1 cellular context compared by ENCODE assay signal in the genomic region with DNA sequence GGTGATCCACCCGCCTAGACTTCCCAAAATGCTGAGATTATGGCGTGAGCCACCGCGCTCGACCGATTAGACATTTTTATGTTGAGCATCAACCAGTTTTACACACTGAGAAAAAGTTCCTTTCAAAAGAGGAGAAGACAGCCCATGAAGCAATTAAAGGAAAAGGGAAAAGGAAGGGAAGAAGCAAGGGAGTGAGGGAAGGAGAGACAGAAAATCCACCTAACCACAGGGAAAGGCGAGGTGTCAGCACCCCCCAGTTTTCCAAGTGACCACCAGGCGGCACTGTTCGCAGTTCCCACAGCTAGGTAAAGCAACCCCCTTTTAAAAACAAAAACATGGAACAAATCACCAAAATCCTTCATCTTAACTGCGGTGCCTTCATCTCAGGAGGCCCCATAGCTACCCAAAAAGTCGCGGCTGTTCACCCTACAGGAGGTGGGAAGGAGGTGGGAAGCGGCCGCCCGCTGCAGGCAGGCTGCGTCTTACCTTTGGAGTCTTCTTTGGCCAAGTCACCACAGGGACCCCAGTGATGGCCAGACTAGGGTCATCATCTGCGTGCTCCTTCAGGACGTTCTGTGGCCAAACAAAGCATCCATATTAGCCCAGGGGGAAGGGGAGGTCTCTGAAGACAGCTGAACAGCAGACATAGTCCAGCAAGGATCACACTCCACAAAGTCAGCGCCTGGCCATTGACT.
TF ChIP-seq lines count a peak whose summit lies in the region.

No MANE protein-coding gene starts in this region.

TF ChIP-seq in WTC11, 78 proteins besides CTCF, POLR2A, EP300 and RAD21 (continued from another document):
- TF ChIP-seq, protein P1, sequence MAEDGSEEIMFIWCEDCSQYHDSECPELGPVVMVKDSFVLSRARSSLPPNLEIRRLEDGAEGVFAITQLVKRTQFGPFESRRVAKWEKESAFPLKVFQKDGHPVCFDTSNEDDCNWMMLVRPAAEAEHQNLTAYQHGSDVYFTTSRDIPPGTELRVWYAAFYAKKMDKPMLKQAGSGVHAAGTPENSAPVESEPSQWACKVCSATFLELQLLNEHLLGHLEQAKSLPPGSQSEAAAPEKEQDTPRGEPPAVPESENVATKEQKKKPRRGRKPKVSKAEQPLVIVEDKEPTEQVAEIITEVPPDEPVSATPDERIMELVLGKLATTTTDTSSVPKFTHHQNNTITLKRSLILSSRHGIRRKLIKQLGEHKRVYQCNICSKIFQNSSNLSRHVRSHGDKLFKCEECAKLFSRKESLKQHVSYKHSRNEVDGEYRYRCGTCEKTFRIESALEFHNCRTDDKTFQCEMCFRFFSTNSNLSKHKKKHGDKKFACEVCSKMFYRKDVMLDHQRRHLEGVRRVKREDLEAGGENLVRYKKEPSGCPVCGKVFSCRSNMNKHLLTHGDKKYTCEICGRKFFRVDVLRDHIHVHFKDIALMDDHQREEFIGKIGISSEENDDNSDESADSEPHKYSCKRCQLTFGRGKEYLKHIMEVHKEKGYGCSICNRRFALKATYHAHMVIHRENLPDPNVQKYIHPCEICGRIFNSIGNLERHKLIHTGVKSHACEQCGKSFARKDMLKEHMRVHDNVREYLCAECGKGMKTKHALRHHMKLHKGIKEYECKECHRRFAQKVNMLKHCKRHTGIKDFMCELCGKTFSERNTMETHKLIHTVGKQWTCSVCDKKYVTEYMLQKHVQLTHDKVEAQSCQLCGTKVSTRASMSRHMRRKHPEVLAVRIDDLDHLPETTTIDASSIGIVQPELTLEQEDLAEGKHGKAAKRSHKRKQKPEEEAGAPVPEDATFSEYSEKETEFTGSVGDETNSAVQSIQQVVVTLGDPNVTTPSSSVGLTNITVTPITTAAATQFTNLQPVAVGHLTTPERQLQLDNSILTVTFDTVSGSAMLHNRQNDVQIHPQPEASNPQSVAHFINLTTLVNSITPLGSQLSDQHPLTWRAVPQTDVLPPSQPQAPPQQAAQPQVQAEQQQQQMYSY (CRISPR knock-in tag; IDR thresholded peaks at IDR 0.05), result 0 out of 2 replicates have a peak, but pooled peaks have one; percentile 16
- no peak for TF ChIP-seq NR2C2 (CRISPR knock-in tag; IDR thresholded peaks at IDR 0.05)
- no peak for TF ChIP-seq PREB (CRISPR knock-in tag; IDR thresholded peaks at IDR 0.05; ENCODE audit: borderline replicate concordance)
- TF ChIP-seq, protein P2, sequence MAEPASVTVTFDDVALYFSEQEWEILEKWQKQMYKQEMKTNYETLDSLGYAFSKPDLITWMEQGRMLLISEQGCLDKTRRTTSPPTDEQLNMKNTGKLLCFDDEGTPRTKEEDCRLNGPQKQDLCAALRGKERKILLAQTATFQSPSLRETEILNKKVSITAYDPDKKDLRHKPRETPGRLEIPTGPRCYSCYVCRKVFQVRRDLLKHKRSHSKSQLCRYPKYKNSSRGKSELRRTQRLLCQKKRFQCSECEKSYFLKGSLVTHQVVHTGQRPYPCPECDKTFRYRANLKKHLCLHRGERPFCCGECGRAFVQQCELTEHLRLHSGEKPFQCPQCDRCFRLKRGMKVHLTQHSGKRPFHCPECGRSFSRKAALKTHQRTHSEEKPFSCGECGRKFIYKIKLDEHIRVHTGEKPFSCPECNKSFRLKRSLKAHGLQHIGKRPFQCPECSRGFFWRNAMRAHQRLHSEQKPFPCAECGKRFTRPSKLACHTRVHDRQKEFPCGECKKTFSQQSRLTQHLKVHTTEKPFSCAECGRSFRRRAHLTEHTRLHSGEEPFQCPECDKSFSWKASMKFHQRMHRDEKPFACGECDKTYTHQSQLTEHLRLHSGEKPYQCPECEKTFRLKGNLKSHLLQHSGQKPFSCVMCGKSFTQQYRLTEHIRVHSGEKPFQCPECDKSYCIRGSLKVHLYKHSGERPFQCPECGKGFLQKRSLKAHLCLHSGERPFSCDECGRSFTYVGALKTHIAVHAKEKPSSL (CRISPR knock-in tag; conservative IDR thresholded peaks at IDR 0.05), result no peak
- TF ChIP-seq AFF4 (CRISPR knock-in tag; IDR thresholded peaks at IDR 0.05; ENCODE audit: borderline replicate concordance), result no peak
- TF ChIP-seq CBFB (CRISPR knock-in tag; IDR thresholded peaks at IDR 0.05; ENCODE audit: low read depth), result no peak
